ENCODE assay signal across 8 cellular contexts in the genomic region with DNA sequence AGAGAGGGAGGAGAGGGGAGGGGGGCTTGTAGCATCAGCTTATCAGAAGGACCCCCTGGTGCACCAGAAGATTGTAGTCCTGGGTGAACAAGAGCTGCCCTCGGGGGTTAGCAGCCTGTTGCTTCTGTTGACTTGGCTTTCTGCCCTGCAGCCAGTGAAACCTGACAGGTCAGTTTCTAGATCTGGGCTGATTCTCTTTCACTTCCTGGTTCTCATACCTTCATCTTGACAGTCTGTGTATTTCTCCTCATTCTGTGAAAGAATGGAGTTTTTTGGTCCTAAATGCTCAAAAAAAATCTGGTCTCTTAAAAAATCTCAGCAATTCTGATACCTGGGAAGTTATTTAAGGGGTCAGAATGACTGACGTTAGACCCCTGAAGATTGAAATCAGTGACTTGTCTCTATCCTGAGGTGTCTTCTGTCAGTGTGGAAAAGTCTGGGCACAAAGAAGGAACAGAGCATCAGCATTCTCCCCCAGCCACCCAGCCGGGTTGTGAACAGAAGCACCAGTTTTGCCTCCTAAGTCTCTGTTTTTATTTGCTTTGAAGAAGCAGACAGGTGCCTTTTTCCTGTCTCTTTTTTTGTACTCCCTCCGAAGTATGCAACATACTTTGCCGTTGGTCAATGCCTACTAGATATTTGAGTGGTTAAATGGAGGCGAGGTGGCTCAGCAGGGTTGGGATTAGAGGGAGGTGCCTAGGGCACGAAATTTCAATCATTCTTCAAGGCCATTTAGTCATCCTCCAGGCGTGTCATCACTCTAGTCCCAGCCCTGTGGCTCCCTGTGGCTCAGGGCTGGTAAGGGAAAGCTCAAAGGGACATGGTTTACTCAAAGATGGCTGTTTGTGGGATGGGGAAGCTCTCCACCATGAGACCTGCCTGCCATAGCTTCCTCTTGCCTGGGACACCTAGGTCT. TPM values are rescaled to one million over a fixed set of nuclear protein-coding genes. Genes with fewer than 3 reads are reported as not detected.
A peak's percentile ranks its signal among the peaks of the same experiment; 100 is the strongest.
DNase-seq lines count a peak whose midpoint lies in the region; ATAC-seq and TF ChIP-seq lines count a peak whose summit lies in the region.

No MANE protein-coding gene starts in this region.

- H3K4me3 ChIP-seq in OCI-LY7 (ENCODE audit: low read depth, low read length, poor library complexity, severe bottlenecking) = peak overlapping the region; percentile 47
- H3K4me3 ChIP-seq in MG63 = no peak overlapping the region

- CTCF ChIA-PET in OCI-LY7 (lab: Charles Lee; ENCODE audit: unreplicated experiment) = interaction anchor here (1.6 kb wide), 1 partner anchor 8 kb away, joined by 6 read pairs; no protein-coding TSS in a partner anchor

- H2AFZ ChIP-seq in OCI-LY7 (ENCODE audit: low read length) = peak overlapping the region; percentile 51; the same call in 1 of the 2 replicates

- TF ChIP-seq CTCF in OCI-LY7 (conservative IDR thresholded peaks at IDR 0.05; ENCODE audit: low read length) = no peak

- no peaks in the 10 kb centered on the region for H3K27me3 ChIP-seq in MG63

- intact Hi-C loops in OCI-LY7 (cut with micrococcal nuclease; ENCODE audit: unreplicated experiment) = loop anchor here (1.0 to 5.0 kb wide), 4 partner anchors 22 to 1053 kb away; partner anchors contain the start of genes MED6 and SUSD6

- H3K4me2 ChIP-seq in OCI-LY7 (ENCODE audit: low read length) = peak overlapping the region; percentile 72

- H3K9me3 ChIP-seq in OCI-LY7 (ENCODE audit: low read length) (no peaks in the 10 kb centered on the region), MG63 (no peaks in the 10 kb centered on the region)

- no peaks in the 10 kb centered on the region for H3K9me2 ChIP-seq in OCI-LY7 (ENCODE audit: insufficient read depth, low read length)

- H3K79me2 ChIP-seq in OCI-LY7 (ENCODE audit: insufficient read depth, low read depth, low read length) = peaks cover 71% of the 10 kb centered on the region

- peaks cover 97% of the 10 kb centered on the region for H3K4me1 ChIP-seq in OCI-LY7 (ENCODE audit: insufficient read depth, low read length, poor library complexity, severe bottlenecking)

- peak; percentile 66 for DNase-seq in DMS53 treated with DMSO at 0.1 percent for 48 hours (lab: John Stamatoyannopoulos, UW; ENCODE audit: unreplicated experiment)
- DNase-seq in OCI-LY7 (ENCODE audit: low spot score) = peak; percentile 82
- DNase-seq in kidney tubule cell (ENCODE audit: low spot score) = peak; percentile 89
- DNase-seq in MG63 = no peak
- no peak for DNase-seq in NCI-H524 (lab: John Stamatoyannopoulos, UW)
- DNase-seq in putamen (ENCODE audit: low spot score) = no peak

- H3K27ac ChIP-seq in OCI-LY7 (ENCODE audit: low read depth, low read length, poor library complexity, severe bottlenecking) = peak overlapping the region; percentile 93

- H4K20me1 ChIP-seq in OCI-LY7 (ENCODE audit: insufficient read depth, low read length) = no peaks in the 10 kb centered on the region

- POLR2A ChIA-PET in OCI-LY7 (lab: Charles Lee) = interaction anchor here (0.6 to 7.9 kb wide), 12 partner anchors 8 to 144 kb away, joined by 3 to 100 read pairs (median 3); partner anchors contain the start of gene MAP3K9

- ATAC-seq in GM19438 (IDR thresholded peaks at IDR 0.05; ENCODE audit: low read depth, unreplicated experiment) (peak; percentile 50), HG03439 (IDR thresholded peaks at IDR 0.05; ENCODE audit: unreplicated experiment) (peak; percentile 56)

- no TSS peak for BruUV-seq in OCI-LY7 (replicated peaks; lab: Mats Ljungman, UMichigan)

- H3K36me3 ChIP-seq in OCI-LY7 (ENCODE audit: insufficient read depth, low read length) (peaks cover 48% of the 10 kb centered on the region), MG63 (no peaks in the 10 kb centered on the region)

RNA-seq across cellular contexts. Expression of gene TTC9, which starts 24.0 kb away (rescaled TPM):
- 8.1 and 11.0 TPM in 2 replicates for total RNA-seq in OCI-LY7 (2014; rRNA removed; shearing (Covaris generic))
- total RNA-seq in OCI-LY7 (2022) = 13.0 and 14.1 TPM in 2 replicates
- total RNA-seq in MG63 (2014; rRNA removed; shearing (Covaris generic); ENCODE audit: low replicate concordance) = not detected in 2 replicates

Comparison
In these comparisons a context has a peak if more than half of its experiments do, and no peak if none do; other contexts are left out.
1. DNase-seq: peak in DMS53 treated with DMSO at 0.1 percent for 48 hours (single experiment), OCI-LY7 (single experiment) and kidney tubule cell (single experiment); none in MG63 (single experiment), NCI-H524 (0 of 2) and putamen (single experiment).